In the genomic region with DNA sequence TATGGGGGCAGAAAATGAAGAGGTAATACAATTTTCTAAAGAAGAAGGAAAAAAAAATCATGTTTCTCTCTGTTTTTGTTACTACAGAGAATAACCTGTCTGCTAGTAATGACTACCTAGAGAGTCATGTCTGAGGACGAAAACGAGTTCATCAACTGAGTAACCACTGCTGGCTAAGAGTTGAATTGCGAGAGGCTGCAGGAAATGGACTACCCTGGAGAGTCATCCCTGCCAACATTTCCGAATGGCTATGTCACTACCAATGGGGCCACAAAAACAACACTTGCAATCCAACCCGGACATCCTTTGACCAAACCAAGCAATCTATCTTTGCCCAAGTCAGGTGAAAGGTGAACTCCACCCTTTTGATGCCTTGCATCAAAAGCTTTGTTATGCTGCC, we compare ENCODE assay signal across 20 cellular contexts.
DNase-seq lines count a peak whose midpoint lies in the region; ATAC-seq, FAIRE-seq and TF ChIP-seq lines count a peak whose summit lies in the region.
"Had no signal": no experiment of that assay in that cellular context is flagged by ENCODE, and none has a peak within 500 bp of the region (broad histone marks: within the 10 kb centered on the region; RNA-seq: fewer than 3 reads in every experiment).

No MANE protein-coding gene starts in this region.

- no peak for FAIRE-seq in HepG2 (lab: Jason Lieb, UNC)
- FAIRE-seq: pancreas had no signal

- H3K36me3 ChIP-seq in HepG2 (replicated peaks in 1 of 2; ENCODE audit: control insufficient read depth in 1 of 2, insufficient read depth in 2 of 2, low read length in 2 of 2) = no peaks in the 10 kb centered on the region
- H3K36me3 ChIP-seq: gastrocnemius medialis, pancreas, thoracic aorta had no signal

- 28% methylated on average over 5 of the region's 5 CpGs for WGBS in HepG2 (ENCODE audit: low lambda C conversion rate)

- no peak for TF ChIP-seq CTCF in astrocyte of the cerebellum (IDR thresholded peaks at IDR 0.05; ENCODE audit: low read depth, low read length, missing control alignments)
- no peak for TF ChIP-seq CTCF in foreskin keratinocyte (conservative IDR thresholded peaks at IDR 0.05)
- TF ChIP-seq CTCF in HepG2 (CRISPR knock-in tag; IDR thresholded peaks at IDR 0.05) = no peak

- no peak overlapping the region for H3K27ac ChIP-seq in foreskin keratinocyte
- no peak overlapping the region for H3K27ac ChIP-seq in HepG2 (ENCODE audit: extremely low read length, insufficient read depth, low read length)
- H3K27ac ChIP-seq: C4-2B, gastrocnemius medialis, HL-60, pancreas, thoracic aorta had no signal

- in situ Hi-C loops in astrocyte of the cerebellum (cut with HindIII; ENCODE audit: low sequenced_read_pairs) = no loop called here
- in situ Hi-C loops in HepG2 (cut with HindIII; ENCODE audit: extremely low pct_ligation_motif_present, low pct_unique_long_range_greater_than_20kb) = no loop called here

- H2AFZ ChIP-seq in HepG2 (ENCODE audit: low read length) = no peak overlapping the region

- no peak overlapping the region for H3K4me2 ChIP-seq in HepG2 (ENCODE audit: low read depth, low read length)

- H3K27me3 ChIP-seq in foreskin keratinocyte = peaks cover 8% of the 10 kb centered on the region
- peaks cover 0 to 4% of the 10 kb centered on the region in 2 experiments; a peak in 2 of 5 replicates for H3K27me3 ChIP-seq in HepG2 (ENCODE audit: control insufficient read depth in 1 of 2, insufficient read depth in 2 of 2, low read length in 2 of 2)
- H3K27me3 ChIP-seq: gastrocnemius medialis, pancreas had no signal

- peak; percentile 4 for DNase-seq in HS-27A (ENCODE audit: low read depth)
- DNase-seq in astrocyte of the cerebellum (ENCODE audit: low read depth) = peak; percentile 6
- peak; percentile 71 to 80 for DNase-seq in foreskin keratinocyte
- no peak for DNase-seq in HuH-7 (ENCODE audit: low spot score)
- DNase-seq in HepG2 (ENCODE audit: low spot score) = no peak
- DNase-seq in T-helper 1 cell = no peak
- DNase-seq: activated naive CD8-positive, alpha-beta T cell treated with anti-CD3 and anti-CD28 coated beads, Interleukin-2, amount 10 ng/mL, durations not matched to agents 7 days and 5 days; caudate nucleus; DMS 273 treated with DMSO at 0.1 percent for 48 hours; gastrocnemius medialis; NCI-H146; NCI-H2227 treated with DMSO at 0.1 percent for 48 hours; pancreas; stimulated activated CD4-positive, alpha-beta T cell treated with anti-CD3 and anti-CD28 coated beads, Interleukin-4, amount 100 ng/mL, for 4 hours; stimulated activated CD8-positive, alpha-beta memory T cell treated with anti-CD3 and anti-CD28 coated beads, Interleukin-4, amount 100 ng/mL, for 48 hours had no signal

- no peaks in the 10 kb centered on the region for H3K9me3 ChIP-seq in HepG2 (ENCODE audit: low read length)
- H3K9me3 ChIP-seq: gastrocnemius medialis, pancreas, thoracic aorta had no signal

- no peaks in the 10 kb centered on the region for H3K79me2 ChIP-seq in HepG2 (ENCODE audit: insufficient read depth, low read length)

- POLR2A ChIA-PET in HepG2 (lab: Yijun Ruan, JAX) = no interaction called here

- intact Hi-C loops in HepG2 (cut with micrococcal nuclease; ENCODE audit: unreplicated experiment) = no loop called here

- no peak overlapping the region for H3K9ac ChIP-seq in HepG2 (ENCODE audit: insufficient read depth, low read depth, low read length)

- H3K4me1 ChIP-seq in foreskin keratinocyte = no peaks in the 10 kb centered on the region
- H3K4me1 ChIP-seq in HepG2 (ENCODE audit: insufficient read depth, low read length) = no peaks in the 10 kb centered on the region
- H3K4me1 ChIP-seq: gastrocnemius medialis, pancreas had no signal

- ATAC-seq in foreskin keratinocyte (peak; percentile 92), HepG2 (no peak), HG02884 (IDR thresholded peaks at IDR 0.05; ENCODE audit: unreplicated experiment) (no peak)
- ATAC-seq: gastrocnemius medialis, pancreas, Right ventricle myocardium inferior had no signal

- CTCF ChIA-PET in HepG2 (lab: Yijun Ruan, JAX; ENCODE audit: low intra/inter-chr PET ratio, low total read pairs) = no interaction called here

- TF ChIP-seq POLR2A in HepG2 (IDR thresholded peaks at IDR 0.05; ENCODE audit: insufficient read depth in 1 of 2, low read depth in 2 of 2, low read length in 2 of 2) = no peak

- no TSS peak for BruUV-seq in HepG2 (replicated peaks; lab: Mats Ljungman, UMichigan)

- no peaks in the 10 kb centered on the region for H4K20me1 ChIP-seq in HepG2 (ENCODE audit: insufficient read depth, low read length)

- H3K4me3 ChIP-seq in astrocyte of the cerebellum (ENCODE audit: low read depth, low read length) (no peak overlapping the region), HepG2 (replicated peaks in 1 of 3; ENCODE audit: insufficient read depth in 1 of 3, low read depth in 2 of 3, low read length in 3 of 3) (no peak overlapping the region)
- H3K4me3 ChIP-seq: gastrocnemius medialis, pancreas, thoracic aorta had no signal

- TF ChIP-seq RAD21 in HepG2 (CRISPR knock-in tag; IDR thresholded peaks at IDR 0.05) = no peak

- TF ChIP-seq EP300 in HepG2 (IDR thresholded peaks at IDR 0.05; ENCODE audit: low read depth in 2 of 2, low read length in 2 of 2) (no peak), HepG2 (CRISPR knock-in tag; IDR thresholded peaks at IDR 0.05; ENCODE audit: borderline replicate concordance) (no peak)

TF ChIP-seq in HepG2, 621 proteins besides CTCF, POLR2A, EP300 and RAD21 (continues in another document):
- TF ChIP-seq MZF1 (CRISPR knock-in tag; IDR thresholded peaks at IDR 0.05; ENCODE audit: borderline replicate concordance) (no peak), EEA1 (CRISPR knock-in tag; IDR thresholded peaks at IDR 0.05; ENCODE audit: borderline replicate concordance) (no peak), SRSF9 (IDR thresholded peaks at IDR 0.05; ENCODE audit: borderline replicate concordance, insufficient read depth, low read depth, low read length, poor library complexity, severe bottlenecking) (no peak), FOXA3 (CRISPR knock-in tag; IDR thresholded peaks at IDR 0.05) (no peak)
- TF ChIP-seq, protein P1, sequence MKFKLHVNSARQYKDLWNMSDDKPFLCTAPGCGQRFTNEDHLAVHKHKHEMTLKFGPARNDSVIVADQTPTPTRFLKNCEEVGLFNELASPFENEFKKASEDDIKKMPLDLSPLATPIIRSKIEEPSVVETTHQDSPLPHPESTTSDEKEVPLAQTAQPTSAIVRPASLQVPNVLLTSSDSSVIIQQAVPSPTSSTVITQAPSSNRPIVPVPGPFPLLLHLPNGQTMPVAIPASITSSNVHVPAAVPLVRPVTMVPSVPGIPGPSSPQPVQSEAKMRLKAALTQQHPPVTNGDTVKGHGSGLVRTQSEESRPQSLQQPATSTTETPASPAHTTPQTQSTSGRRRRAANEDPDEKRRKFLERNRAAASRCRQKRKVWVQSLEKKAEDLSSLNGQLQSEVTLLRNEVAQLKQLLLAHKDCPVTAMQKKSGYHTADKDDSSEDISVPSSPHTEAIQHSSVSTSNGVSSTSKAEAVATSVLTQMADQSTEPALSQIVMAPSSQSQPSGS (CRISPR knock-in tag; IDR thresholded peaks at IDR 0.05) = no peak
- TF ChIP-seq, protein P2, sequence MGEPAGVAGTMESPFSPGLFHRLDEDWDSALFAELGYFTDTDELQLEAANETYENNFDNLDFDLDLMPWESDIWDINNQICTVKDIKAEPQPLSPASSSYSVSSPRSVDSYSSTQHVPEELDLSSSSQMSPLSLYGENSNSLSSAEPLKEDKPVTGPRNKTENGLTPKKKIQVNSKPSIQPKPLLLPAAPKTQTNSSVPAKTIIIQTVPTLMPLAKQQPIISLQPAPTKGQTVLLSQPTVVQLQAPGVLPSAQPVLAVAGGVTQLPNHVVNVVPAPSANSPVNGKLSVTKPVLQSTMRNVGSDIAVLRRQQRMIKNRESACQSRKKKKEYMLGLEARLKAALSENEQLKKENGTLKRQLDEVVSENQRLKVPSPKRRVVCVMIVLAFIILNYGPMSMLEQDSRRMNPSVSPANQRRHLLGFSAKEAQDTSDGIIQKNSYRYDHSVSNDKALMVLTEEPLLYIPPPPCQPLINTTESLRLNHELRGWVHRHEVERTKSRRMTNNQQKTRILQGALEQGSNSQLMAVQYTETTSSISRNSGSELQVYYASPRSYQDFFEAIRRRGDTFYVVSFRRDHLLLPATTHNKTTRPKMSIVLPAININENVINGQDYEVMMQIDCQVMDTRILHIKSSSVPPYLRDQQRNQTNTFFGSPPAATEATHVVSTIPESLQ (CRISPR knock-in tag; conservative IDR thresholded peaks at IDR 0.05) = no peak
- TF ChIP-seq, protein P3, sequence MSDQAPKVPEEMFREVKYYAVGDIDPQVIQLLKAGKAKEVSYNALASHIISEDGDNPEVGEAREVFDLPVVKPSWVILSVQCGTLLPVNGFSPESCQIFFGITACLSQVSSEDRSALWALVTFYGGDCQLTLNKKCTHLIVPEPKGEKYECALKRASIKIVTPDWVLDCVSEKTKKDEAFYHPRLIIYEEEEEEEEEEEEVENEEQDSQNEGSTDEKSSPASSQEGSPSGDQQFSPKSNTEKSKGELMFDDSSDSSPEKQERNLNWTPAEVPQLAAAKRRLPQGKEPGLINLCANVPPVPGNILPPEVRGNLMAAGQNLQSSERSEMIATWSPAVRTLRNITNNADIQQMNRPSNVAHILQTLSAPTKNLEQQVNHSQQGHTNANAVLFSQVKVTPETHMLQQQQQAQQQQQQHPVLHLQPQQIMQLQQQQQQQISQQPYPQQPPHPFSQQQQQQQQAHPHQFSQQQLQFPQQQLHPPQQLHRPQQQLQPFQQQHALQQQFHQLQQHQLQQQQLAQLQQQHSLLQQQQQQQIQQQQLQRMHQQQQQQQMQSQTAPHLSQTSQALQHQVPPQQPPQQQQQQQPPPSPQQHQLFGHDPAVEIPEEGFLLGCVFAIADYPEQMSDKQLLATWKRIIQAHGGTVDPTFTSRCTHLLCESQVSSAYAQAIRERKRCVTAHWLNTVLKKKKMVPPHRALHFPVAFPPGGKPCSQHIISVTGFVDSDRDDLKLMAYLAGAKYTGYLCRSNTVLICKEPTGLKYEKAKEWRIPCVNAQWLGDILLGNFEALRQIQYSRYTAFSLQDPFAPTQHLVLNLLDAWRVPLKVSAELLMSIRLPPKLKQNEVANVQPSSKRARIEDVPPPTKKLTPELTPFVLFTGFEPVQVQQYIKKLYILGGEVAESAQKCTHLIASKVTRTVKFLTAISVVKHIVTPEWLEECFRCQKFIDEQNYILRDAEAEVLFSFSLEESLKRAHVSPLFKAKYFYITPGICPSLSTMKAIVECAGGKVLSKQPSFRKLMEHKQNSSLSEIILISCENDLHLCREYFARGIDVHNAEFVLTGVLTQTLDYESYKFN (CRISPR knock-in tag; conservative IDR thresholded peaks at IDR 0.05) = no peak

Comparison
In these comparisons a context has a peak if more than half of its experiments do, and no peak if none do; other contexts are left out.
1. DNase-seq: peak in HS-27A (single experiment), astrocyte of the cerebellum (single experiment) and foreskin keratinocyte (2 of 2); none in HuH-7 (single experiment), HepG2 (single experiment) and T-helper 1 cell (0 of 5).